1 cellular context compared by ENCODE assay signal in the genomic region with DNA sequence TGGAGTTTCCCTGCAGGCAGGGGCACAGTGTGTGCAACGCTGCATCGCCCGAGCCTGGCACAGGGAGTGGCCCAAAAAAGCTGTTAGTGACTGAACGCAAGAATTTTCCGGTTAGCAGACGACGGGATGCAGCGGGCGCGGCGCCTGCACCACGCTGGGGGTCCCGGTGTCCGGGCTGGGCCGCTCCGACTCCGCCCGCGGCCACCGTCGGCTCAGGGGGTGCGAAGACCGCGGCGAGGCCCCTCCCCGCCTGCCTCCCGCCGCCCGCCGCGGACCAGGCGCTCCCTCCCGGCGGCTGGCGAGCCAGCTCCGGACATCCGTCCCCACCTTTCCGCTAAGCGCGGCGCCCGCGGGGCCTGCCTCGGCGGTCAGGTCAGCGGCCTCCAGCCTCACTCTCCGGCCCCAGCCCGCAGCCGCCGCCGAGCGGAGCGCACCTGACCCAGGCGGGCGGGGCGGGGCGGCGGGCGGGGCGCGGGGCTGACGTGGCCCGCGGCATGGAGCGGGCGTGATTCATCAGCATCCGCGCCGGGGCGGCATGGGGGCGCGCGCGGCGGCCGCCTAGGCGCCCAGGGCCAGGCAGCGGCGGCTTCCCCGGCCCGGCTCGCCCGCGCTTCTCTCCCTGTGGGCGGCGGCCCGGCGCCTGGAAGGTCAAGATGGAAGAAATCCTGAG.
A peak's percentile ranks its signal among the peaks of the same experiment; 100 is the strongest.
TF ChIP-seq lines count a peak whose summit lies in the region.

A gene with protein sequence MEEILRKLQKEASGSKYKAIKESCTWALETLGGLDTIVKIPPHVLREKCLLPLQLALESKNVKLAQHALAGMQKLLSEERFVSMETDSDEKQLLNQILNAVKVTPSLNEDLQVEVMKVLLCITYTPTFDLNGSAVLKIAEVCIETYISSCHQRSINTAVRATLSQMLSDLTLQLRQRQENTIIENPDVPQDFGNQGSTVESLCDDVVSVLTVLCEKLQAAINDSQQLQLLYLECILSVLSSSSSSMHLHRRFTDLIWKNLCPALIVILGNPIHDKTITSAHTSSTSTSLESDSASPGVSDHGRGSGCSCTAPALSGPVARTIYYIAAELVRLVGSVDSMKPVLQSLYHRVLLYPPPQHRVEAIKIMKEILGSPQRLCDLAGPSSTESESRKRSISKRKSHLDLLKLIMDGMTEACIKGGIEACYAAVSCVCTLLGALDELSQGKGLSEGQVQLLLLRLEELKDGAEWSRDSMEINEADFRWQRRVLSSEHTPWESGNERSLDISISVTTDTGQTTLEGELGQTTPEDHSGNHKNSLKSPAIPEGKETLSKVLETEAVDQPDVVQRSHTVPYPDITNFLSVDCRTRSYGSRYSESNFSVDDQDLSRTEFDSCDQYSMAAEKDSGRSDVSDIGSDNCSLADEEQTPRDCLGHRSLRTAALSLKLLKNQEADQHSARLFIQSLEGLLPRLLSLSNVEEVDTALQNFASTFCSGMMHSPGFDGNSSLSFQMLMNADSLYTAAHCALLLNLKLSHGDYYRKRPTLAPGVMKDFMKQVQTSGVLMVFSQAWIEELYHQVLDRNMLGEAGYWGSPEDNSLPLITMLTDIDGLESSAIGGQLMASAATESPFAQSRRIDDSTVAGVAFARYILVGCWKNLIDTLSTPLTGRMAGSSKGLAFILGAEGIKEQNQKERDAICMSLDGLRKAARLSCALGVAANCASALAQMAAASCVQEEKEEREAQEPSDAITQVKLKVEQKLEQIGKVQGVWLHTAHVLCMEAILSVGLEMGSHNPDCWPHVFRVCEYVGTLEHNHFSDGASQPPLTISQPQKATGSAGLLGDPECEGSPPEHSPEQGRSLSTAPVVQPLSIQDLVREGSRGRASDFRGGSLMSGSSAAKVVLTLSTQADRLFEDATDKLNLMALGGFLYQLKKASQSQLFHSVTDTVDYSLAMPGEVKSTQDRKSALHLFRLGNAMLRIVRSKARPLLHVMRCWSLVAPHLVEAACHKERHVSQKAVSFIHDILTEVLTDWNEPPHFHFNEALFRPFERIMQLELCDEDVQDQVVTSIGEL (N-terminal part only) (plus strand): TSS at position 506 of the 670 bp plus-strand sequence. CDS start 148 bp downstream, at position 654.

TF ChIP-seq in WTC11, 78 proteins besides CTCF, POLR2A, EP300 and RAD21 (continued from another document):
- TF ChIP-seq, protein P1, sequence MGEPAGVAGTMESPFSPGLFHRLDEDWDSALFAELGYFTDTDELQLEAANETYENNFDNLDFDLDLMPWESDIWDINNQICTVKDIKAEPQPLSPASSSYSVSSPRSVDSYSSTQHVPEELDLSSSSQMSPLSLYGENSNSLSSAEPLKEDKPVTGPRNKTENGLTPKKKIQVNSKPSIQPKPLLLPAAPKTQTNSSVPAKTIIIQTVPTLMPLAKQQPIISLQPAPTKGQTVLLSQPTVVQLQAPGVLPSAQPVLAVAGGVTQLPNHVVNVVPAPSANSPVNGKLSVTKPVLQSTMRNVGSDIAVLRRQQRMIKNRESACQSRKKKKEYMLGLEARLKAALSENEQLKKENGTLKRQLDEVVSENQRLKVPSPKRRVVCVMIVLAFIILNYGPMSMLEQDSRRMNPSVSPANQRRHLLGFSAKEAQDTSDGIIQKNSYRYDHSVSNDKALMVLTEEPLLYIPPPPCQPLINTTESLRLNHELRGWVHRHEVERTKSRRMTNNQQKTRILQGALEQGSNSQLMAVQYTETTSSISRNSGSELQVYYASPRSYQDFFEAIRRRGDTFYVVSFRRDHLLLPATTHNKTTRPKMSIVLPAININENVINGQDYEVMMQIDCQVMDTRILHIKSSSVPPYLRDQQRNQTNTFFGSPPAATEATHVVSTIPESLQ (CRISPR knock-in tag; IDR thresholded peaks at IDR 0.05): no peak
- peak; percentile 59 for TF ChIP-seq ETV6 (CRISPR knock-in tag; IDR thresholded peaks at IDR 0.05)
- TF ChIP-seq ZNF263 (CRISPR knock-in tag; IDR thresholded peaks at IDR 0.05; ENCODE audit: low read depth): no peak
- TF ChIP-seq, protein P2, sequence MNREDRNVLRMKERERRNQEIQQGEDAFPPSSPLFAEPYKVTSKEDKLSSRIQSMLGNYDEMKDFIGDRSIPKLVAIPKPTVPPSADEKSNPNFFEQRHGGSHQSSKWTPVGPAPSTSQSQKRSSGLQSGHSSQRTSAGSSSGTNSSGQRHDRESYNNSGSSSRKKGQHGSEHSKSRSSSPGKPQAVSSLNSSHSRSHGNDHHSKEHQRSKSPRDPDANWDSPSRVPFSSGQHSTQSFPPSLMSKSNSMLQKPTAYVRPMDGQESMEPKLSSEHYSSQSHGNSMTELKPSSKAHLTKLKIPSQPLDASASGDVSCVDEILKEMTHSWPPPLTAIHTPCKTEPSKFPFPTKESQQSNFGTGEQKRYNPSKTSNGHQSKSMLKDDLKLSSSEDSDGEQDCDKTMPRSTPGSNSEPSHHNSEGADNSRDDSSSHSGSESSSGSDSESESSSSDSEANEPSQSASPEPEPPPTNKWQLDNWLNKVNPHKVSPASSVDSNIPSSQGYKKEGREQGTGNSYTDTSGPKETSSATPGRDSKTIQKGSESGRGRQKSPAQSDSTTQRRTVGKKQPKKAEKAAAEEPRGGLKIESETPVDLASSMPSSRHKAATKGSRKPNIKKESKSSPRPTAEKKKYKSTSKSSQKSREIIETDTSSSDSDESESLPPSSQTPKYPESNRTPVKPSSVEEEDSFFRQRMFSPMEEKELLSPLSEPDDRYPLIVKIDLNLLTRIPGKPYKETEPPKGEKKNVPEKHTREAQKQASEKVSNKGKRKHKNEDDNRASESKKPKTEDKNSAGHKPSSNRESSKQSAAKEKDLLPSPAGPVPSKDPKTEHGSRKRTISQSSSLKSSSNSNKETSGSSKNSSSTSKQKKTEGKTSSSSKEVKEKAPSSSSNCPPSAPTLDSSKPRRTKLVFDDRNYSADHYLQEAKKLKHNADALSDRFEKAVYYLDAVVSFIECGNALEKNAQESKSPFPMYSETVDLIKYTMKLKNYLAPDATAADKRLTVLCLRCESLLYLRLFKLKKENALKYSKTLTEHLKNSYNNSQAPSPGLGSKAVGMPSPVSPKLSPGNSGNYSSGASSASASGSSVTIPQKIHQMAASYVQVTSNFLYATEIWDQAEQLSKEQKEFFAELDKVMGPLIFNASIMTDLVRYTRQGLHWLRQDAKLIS (CRISPR knock-in tag; IDR thresholded peaks at IDR 0.05; ENCODE audit: borderline replicate concordance): no peak
- no peak for TF ChIP-seq SOX15 (CRISPR knock-in tag; IDR thresholded peaks at IDR 0.05)
- TF ChIP-seq, protein P3, sequence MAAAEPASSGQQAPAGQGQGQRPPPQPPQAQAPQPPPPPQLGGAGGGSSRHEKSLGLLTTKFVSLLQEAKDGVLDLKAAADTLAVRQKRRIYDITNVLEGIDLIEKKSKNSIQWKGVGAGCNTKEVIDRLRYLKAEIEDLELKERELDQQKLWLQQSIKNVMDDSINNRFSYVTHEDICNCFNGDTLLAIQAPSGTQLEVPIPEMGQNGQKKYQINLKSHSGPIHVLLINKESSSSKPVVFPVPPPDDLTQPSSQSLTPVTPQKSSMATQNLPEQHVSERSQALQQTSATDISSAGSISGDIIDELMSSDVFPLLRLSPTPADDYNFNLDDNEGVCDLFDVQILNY (CRISPR knock-in tag; IDR thresholded peaks at IDR 0.05): no peak
- TF ChIP-seq, protein P4, sequence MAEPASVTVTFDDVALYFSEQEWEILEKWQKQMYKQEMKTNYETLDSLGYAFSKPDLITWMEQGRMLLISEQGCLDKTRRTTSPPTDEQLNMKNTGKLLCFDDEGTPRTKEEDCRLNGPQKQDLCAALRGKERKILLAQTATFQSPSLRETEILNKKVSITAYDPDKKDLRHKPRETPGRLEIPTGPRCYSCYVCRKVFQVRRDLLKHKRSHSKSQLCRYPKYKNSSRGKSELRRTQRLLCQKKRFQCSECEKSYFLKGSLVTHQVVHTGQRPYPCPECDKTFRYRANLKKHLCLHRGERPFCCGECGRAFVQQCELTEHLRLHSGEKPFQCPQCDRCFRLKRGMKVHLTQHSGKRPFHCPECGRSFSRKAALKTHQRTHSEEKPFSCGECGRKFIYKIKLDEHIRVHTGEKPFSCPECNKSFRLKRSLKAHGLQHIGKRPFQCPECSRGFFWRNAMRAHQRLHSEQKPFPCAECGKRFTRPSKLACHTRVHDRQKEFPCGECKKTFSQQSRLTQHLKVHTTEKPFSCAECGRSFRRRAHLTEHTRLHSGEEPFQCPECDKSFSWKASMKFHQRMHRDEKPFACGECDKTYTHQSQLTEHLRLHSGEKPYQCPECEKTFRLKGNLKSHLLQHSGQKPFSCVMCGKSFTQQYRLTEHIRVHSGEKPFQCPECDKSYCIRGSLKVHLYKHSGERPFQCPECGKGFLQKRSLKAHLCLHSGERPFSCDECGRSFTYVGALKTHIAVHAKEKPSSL (CRISPR knock-in tag; conservative IDR thresholded peaks at IDR 0.05): no peak
- TF ChIP-seq, protein P5, sequence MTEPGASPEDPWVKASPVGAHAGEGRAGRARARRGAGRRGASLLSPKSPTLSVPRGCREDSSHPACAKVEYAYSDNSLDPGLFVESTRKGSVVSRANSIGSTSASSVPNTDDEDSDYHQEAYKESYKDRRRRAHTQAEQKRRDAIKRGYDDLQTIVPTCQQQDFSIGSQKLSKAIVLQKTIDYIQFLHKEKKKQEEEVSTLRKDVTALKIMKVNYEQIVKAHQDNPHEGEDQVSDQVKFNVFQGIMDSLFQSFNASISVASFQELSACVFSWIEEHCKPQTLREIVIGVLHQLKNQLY (CRISPR knock-in tag; IDR thresholded peaks at IDR 0.05): 0 out of 2 replicates have a peak, but pooled peaks have one; percentile 62
- 0 out of 2 replicates have a peak, but pooled peaks have one; percentile 37 for TF ChIP-seq ESRRA (CRISPR knock-in tag; IDR thresholded peaks at IDR 0.05; ENCODE audit: borderline replicate concordance)
- no peak for TF ChIP-seq HMGA2 (CRISPR knock-in tag; IDR thresholded peaks at IDR 0.05)
- no peak for TF ChIP-seq GRHL2 (CRISPR knock-in tag; IDR thresholded peaks at IDR 0.05; ENCODE audit: insufficient replicate concordance, severe bottlenecking)
- no peak for TF ChIP-seq TCF7 (CRISPR knock-in tag; IDR thresholded peaks at IDR 0.05; ENCODE audit: low read depth)
- no peak for TF ChIP-seq RORB (CRISPR knock-in tag; IDR thresholded peaks at IDR 0.05)
- TF ChIP-seq ZNF232 (CRISPR knock-in tag; IDR thresholded peaks at IDR 0.05): no peak
